ENCODE assay signal across 10 cellular contexts in the genomic region with DNA sequence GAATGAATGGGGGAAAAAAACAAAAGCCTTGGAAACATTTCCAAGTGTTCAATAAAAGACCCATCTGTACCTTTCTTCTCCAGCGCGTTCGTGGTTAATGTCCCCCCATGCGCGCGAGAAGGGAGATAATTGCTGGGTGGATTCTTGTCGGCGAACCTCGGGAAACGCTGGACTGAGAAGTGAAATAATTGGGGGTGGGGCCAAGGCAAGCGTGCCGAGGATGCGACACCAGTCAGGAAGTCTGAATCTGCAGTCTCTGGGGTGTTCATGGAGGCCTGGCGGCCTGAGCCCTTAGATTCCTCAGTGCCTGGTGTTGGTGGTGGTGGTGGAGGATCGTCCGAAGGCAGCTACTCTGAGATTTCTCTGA. TPM values are rescaled to one million over a fixed set of nuclear protein-coding genes. Genes with fewer than 3 reads are reported as not detected.
DNase-seq lines count a peak whose midpoint lies in the region; ATAC-seq, FAIRE-seq and TF ChIP-seq lines count a peak whose summit lies in the region.
"Had no signal": no experiment of that assay in that cellular context is flagged by ENCODE, and none has a peak within 500 bp of the region (broad histone marks: within the 10 kb centered on the region; RNA-seq: fewer than 3 reads in every experiment).

No MANE protein-coding gene starts in this region.

- peaks cover 78% of the 10 kb centered on the region for H3K27me3 Mint-ChIP-seq in T-helper 2 cell treated with Interferon-gamma antibody and Interleukin-4, amounts not matched to agents 5 μg/mL and 100 μg/mL, for 36 hours (ENCODE audit: low read depth)
- H3K27me3 Mint-ChIP-seq in astrocyte (ENCODE audit: low read depth, unreplicated experiment): peaks cover 66% of the 10 kb centered on the region

- H3K9ac ChIP-seq in astrocyte (ENCODE audit: low read length) (no peak overlapping the region), trophoblast cell (ENCODE audit: low read length) (no peak overlapping the region)

- peak overlapping the region; percentile 73 for H3K4me2 ChIP-seq in astrocyte (ENCODE audit: low read length)
- H3K4me2 ChIP-seq in trophoblast cell (ENCODE audit: low read length): peak overlapping the region; percentile 67

- H4K8ac ChIP-seq in trophoblast cell (ENCODE audit: low read depth, low read length): no peak overlapping the region

- H3K27ac ChIP-seq in astrocyte (ENCODE audit: low read depth, low read length) (no peak overlapping the region), trophoblast cell (ENCODE audit: low read depth, low read length) (no peak overlapping the region)
- H3K27ac ChIP-seq: pancreas had no signal

- H2BK12ac ChIP-seq in trophoblast cell (ENCODE audit: low read length): no peak overlapping the region

- H2BK120ac ChIP-seq in trophoblast cell (ENCODE audit: insufficient read depth, low read length, poor library complexity): no peak overlapping the region

- no peak overlapping the region for H3K4ac ChIP-seq in trophoblast cell (ENCODE audit: low read depth, low read length)

- no peaks in the 10 kb centered on the region for H3K79me1 ChIP-seq in trophoblast cell (ENCODE audit: low read length)

- no peak for TF ChIP-seq CTCF in astrocyte (IDR thresholded peaks at IDR 0.05; ENCODE audit: insufficient read depth, low read depth, low read length)

- H3K27ac Mint-ChIP-seq in T-helper 2 cell treated with Interferon-gamma antibody and Interleukin-4, amounts not matched to agents 5 μg/mL and 100 μg/mL, for 36 hours: no peak overlapping the region
- no peak overlapping the region for H3K27ac Mint-ChIP-seq in astrocyte (ENCODE audit: unreplicated experiment)

- no peaks in the 10 kb centered on the region for H3K79me2 ChIP-seq in astrocyte (ENCODE audit: insufficient read depth, low read length)
- no peaks in the 10 kb centered on the region for H3K79me2 ChIP-seq in trophoblast cell (ENCODE audit: control insufficient read depth, insufficient read depth, low read length, poor library complexity)

- no peak for DNase-seq in T-helper 2 cell treated with Interferon-gamma antibody and Interleukin-4, amounts not matched to agents 5 μg/mL and 100 μg/mL, for 36 hours (ENCODE audit: low spot score)
- DNase-seq in T-helper 2 cell: no peak
- no peak for DNase-seq in astrocyte (ENCODE audit: low read depth)
- DNase-seq in trophoblast cell: no peak
- no peak for DNase-seq in NOMO-1 (lab: John Stamatoyannopoulos, UW; ENCODE audit: unreplicated experiment in 2 of 2)
- no peak for DNase-seq in RCC 7860 (ENCODE audit: low spot score)
- no peak for DNase-seq in activated CD8-positive, alpha-beta memory T cell treated with anti-CD3 and anti-CD28 coated beads, Interleukin-2, amount 50 U/mL, for 4 hours

- no CpG with 5 or more reads among the region's 16 CpGs for WGBS in trophoblast cell (ENCODE audit: extremely low coverage, insufficient coverage, insufficient read length)

- FAIRE-seq in astrocyte (lab: Jason Lieb, UNC) (no peak), RCC 7860 (lab: Jason Lieb, UNC) (no peak)
- FAIRE-seq: pancreas had no signal

- H2BK5ac ChIP-seq in trophoblast cell (ENCODE audit: low read depth, low read length, poor library complexity): no peak overlapping the region

- H3K9me3 ChIP-seq in astrocyte (ENCODE audit: insufficient read depth, low read depth, low read length) (no peaks in the 10 kb centered on the region), trophoblast cell (ENCODE audit: insufficient read depth, low read depth, low read length) (peaks cover 2% of the 10 kb centered on the region)
- H3K9me3 ChIP-seq: pancreas had no signal

- H4K12ac ChIP-seq in trophoblast cell (ENCODE audit: low read depth, low read length): no peak overlapping the region

- no peak overlapping the region for H2AK5ac ChIP-seq in trophoblast cell (ENCODE audit: low read length)

- H3K9me3 Mint-ChIP-seq in T-helper 2 cell treated with Interferon-gamma antibody and Interleukin-4, amounts not matched to agents 5 μg/mL and 100 μg/mL, for 36 hours: no peaks in the 10 kb centered on the region
- H3K9me3 Mint-ChIP-seq in astrocyte (ENCODE audit: unreplicated experiment): peaks cover 4% of the 10 kb centered on the region

- H3K4me3 ChIP-seq in astrocyte (ENCODE audit: insufficient read depth, low read depth, low read length): peak overlapping the region; percentile 39
- no peak overlapping the region for H3K4me3 ChIP-seq in trophoblast cell (ENCODE audit: low read depth, low read length)

- H3K14ac ChIP-seq in trophoblast cell (ENCODE audit: low read length): no peak overlapping the region

- H3K27me3 ChIP-seq in astrocyte (ENCODE audit: insufficient read depth, low read length) (peaks cover 72% of the 10 kb centered on the region), trophoblast cell (ENCODE audit: insufficient read depth, low read length) (peaks cover 54% of the 10 kb centered on the region)

- H3K4me3 Mint-ChIP-seq in T-helper 2 cell treated with Interferon-gamma antibody and Interleukin-4, amounts not matched to agents 5 μg/mL and 100 μg/mL, for 36 hours: peak overlapping the region; percentile 43
- no peak overlapping the region for H3K4me3 Mint-ChIP-seq in astrocyte (ENCODE audit: unreplicated experiment)

- no peaks in the 10 kb centered on the region for H4K20me1 ChIP-seq in astrocyte (ENCODE audit: insufficient read depth, low read length)

- H3K4me1 Mint-ChIP-seq in T-helper 2 cell treated with Interferon-gamma antibody and Interleukin-4, amounts not matched to agents 5 μg/mL and 100 μg/mL, for 36 hours (ENCODE audit: low read depth): peaks cover 12% of the 10 kb centered on the region
- H3K4me1 Mint-ChIP-seq in astrocyte (ENCODE audit: low read depth, unreplicated experiment): peaks cover 2% of the 10 kb centered on the region

- no peaks in the 10 kb centered on the region for H3K36me3 ChIP-seq in astrocyte (ENCODE audit: insufficient read depth, low read length)
- no peaks in the 10 kb centered on the region for H3K36me3 ChIP-seq in trophoblast cell (ENCODE audit: control insufficient read depth in 1 of 2, insufficient read depth in 2 of 2, low read length in 2 of 2)
- H3K36me3 ChIP-seq: pancreas had no signal

- H3K18ac ChIP-seq in trophoblast cell (ENCODE audit: low read length): no peak overlapping the region

- peak; percentile 21 for ATAC-seq in HG03442 (IDR thresholded peaks at IDR 0.05; ENCODE audit: unreplicated experiment)

- no peak overlapping the region for H4K91ac ChIP-seq in trophoblast cell (ENCODE audit: low read depth, low read length)

- H3K36me3 Mint-ChIP-seq in T-helper 2 cell treated with Interferon-gamma antibody and Interleukin-4, amounts not matched to agents 5 μg/mL and 100 μg/mL, for 36 hours (ENCODE audit: low read depth): no peaks in the 10 kb centered on the region
- peaks cover 3% of the 10 kb centered on the region for H3K36me3 Mint-ChIP-seq in astrocyte (ENCODE audit: low read depth, unreplicated experiment)

- H2AFZ ChIP-seq in astrocyte (ENCODE audit: low read depth, low read length) (no peak overlapping the region), trophoblast cell (ENCODE audit: insufficient read depth, low read length, poor library complexity) (no peak overlapping the region)

- H3K4me1 ChIP-seq in astrocyte (ENCODE audit: insufficient read depth, low read length): peaks cover 2% of the 10 kb centered on the region
- peaks cover 6 to 11% of the 10 kb centered on the region in 2 experiments for H3K4me1 ChIP-seq in trophoblast cell (ENCODE audit: control insufficient read depth in 1 of 2, insufficient read depth in 2 of 2, low read length in 2 of 2)
- H3K4me1 ChIP-seq: pancreas had no signal

- H3K23ac ChIP-seq in trophoblast cell (ENCODE audit: low read length): no peak overlapping the region

RNA-seq across cellular contexts. Expression of a gene that starts 5.3 kb away (rescaled TPM):
- not detected in 2 replicates for total RNA-seq in astrocyte
- polyA plus RNA-seq in trophoblast cell (2013): 0.03 TPM in 1 of 2 replicates, not detected in the other
- total RNA-seq: urinary bladder had no signal
- polyA plus RNA-seq: urinary bladder had no signal
